In genomic region chr1:91725961-91726704, GRCh38 we compare ENCODE assay signal across 11 cellular contexts.
DNase-seq lines count a peak whose midpoint lies in the region; ATAC-seq, FAIRE-seq and TF ChIP-seq lines count a peak whose summit lies in the region.
"Had no signal": no experiment of that assay in that cellular context is flagged by ENCODE, and none has a peak within 500 bp of the region (broad histone marks: within the 10 kb centered on the region; RNA-seq: fewer than 3 reads in every experiment).

No MANE protein-coding gene starts in this region.

- no peaks in the 10 kb centered on the region for H3K9me3 ChIP-seq in pancreas
- no peaks in the 10 kb centered on the region for H3K9me3 ChIP-seq in T-helper 17 cell (ENCODE audit: control insufficient read depth, low read length, poor library complexity, severe bottlenecking)

- H3K36me3 Mint-ChIP-seq in activated naive CD4-positive, alpha-beta T cell treated with anti-CD3 and anti-CD28 coated beads, Interleukin-2, amount 10 ng/mL, durations not matched to agents 7 days and 5 days: peaks cover 47% of the 10 kb centered on the region
- peaks cover 9% of the 10 kb centered on the region for H3K36me3 Mint-ChIP-seq in T-helper 17 cell (ENCODE audit: low read depth)

- peak overlapping the region in 2 of 4 donors; percentile 1 to 30 for H3K27ac ChIP-seq in pancreas

- no peaks in the 10 kb centered on the region for H3K9me3 Mint-ChIP-seq in activated naive CD4-positive, alpha-beta T cell treated with anti-CD3 and anti-CD28 coated beads, Interleukin-2, amount 10 ng/mL, durations not matched to agents 7 days and 5 days

- no peaks in the 10 kb centered on the region for H3K27me3 ChIP-seq in pancreas

- H3K27me3 Mint-ChIP-seq in activated naive CD4-positive, alpha-beta T cell treated with anti-CD3 and anti-CD28 coated beads, Interleukin-2, amount 10 ng/mL, durations not matched to agents 7 days and 5 days: no peaks in the 10 kb centered on the region
- no peaks in the 10 kb centered on the region for H3K27me3 Mint-ChIP-seq in T-helper 17 cell

- peak; percentile 43 to 70 (median 67) for ATAC-seq in pancreas
- no peak for ATAC-seq in T-helper 17 cell

- H3K4me3 Mint-ChIP-seq in activated naive CD4-positive, alpha-beta T cell treated with anti-CD3 and anti-CD28 coated beads, Interleukin-2, amount 10 ng/mL, durations not matched to agents 7 days and 5 days: no peak overlapping the region
- no peak overlapping the region for H3K4me3 Mint-ChIP-seq in T-helper 17 cell

- TF ChIP-seq CTCF in pancreas (IDR thresholded peaks at IDR 0.05): no peak

- H3K36me3 ChIP-seq in pancreas: no peaks in the 10 kb centered on the region

- DNase-seq in AG20443 (ENCODE audit: low spot score): peak; percentile 85
- peak; percentile 65 for DNase-seq in amniotic stem cell (lab: John Stamatoyannopoulos, UW)
- peak; percentile 29 for DNase-seq in glomerular endothelial cell (ENCODE audit: extremely low read depth, low read depth, low spot score)
- DNase-seq in pancreas: no peak
- no peak for DNase-seq in NCI-H187 treated with DMSO at 0.1 percent for 48 hours (lab: John Stamatoyannopoulos, UW)
- no peak for DNase-seq in activated naive CD4-positive, alpha-beta T cell treated with anti-CD3 and anti-CD28 coated beads, Interleukin-2, amount 10 ng/mL, durations not matched to agents 7 days and 5 days
- no peak for DNase-seq in NCI-H1694 (lab: John Stamatoyannopoulos, UW)
- no peak for DNase-seq in T-helper 17 cell
- DNase-seq: COR-L47, mesendoderm, NCI-H2227 treated with DMSO at 0.1 percent for 48 hours had no signal

- no peak overlapping the region for H3K27ac Mint-ChIP-seq in activated naive CD4-positive, alpha-beta T cell treated with anti-CD3 and anti-CD28 coated beads, Interleukin-2, amount 10 ng/mL, durations not matched to agents 7 days and 5 days
- no peak overlapping the region for H3K27ac Mint-ChIP-seq in T-helper 17 cell

- intact Hi-C loops in pancreas (cut with DNase I): no loop called here

- H3K4me1 ChIP-seq in pancreas: peaks cover 0 to 5% (median 0%) of the 10 kb centered on the region in 3 donors

- peak; percentile 82 for FAIRE-seq in pancreas (lab: Jason Lieb, UNC)

- H3K4me3 ChIP-seq in pancreas: no peak overlapping the region

- CTCF ChIA-PET in activated naive CD4-positive, alpha-beta T cell treated with anti-CD3 and anti-CD28 coated beads, Interleukin-2, amount 10 ng/mL, durations not matched to agents 7 days and 5 days (lab: Charles Lee): no interaction called here

- H3K4me1 Mint-ChIP-seq in activated naive CD4-positive, alpha-beta T cell treated with anti-CD3 and anti-CD28 coated beads, Interleukin-2, amount 10 ng/mL, durations not matched to agents 7 days and 5 days: peaks cover 18% of the 10 kb centered on the region
- H3K4me1 Mint-ChIP-seq in T-helper 17 cell: peaks cover 19% of the 10 kb centered on the region

- 70 to 76% methylated on average over 7 of the region's 7 CpGs for WGBS in pancreas, 2 donors

Comparison
In these comparisons a context has a peak if more than half of its experiments do, and no peak if none do; other contexts are left out.
1. DNase-seq: peak in AG20443 (single experiment), amniotic stem cell (single experiment) and glomerular endothelial cell (single experiment); none in pancreas (0 of 6), NCI-H187 treated with DMSO at 0.1 percent for 48 hours (single experiment), activated naive CD4-positive, alpha-beta T cell treated with anti-CD3 and anti-CD28 coated beads, Interleukin-2, amount 10 ng/mL, durations not matched to agents 7 days and 5 days (single experiment), NCI-H1694 (single experiment) and T-helper 17 cell (0 of 3).